18 cellular contexts compared by ENCODE assay signal in genomic region chr5:59655693-59656309, GRCh38.
DNase-seq lines count a peak whose midpoint lies in the region; ATAC-seq and TF ChIP-seq lines count a peak whose summit lies in the region.
"Had no signal": no experiment of that assay in that cellular context is flagged by ENCODE, and none has a peak within 500 bp of the region (broad histone marks: within the 10 kb centered on the region; RNA-seq: fewer than 3 reads in every experiment).

No MANE protein-coding gene starts in this region.

- H3K4me2 ChIP-seq in KMS-11, result peak overlapping the region; percentile 23; the same call in 1 of the 2 replicates
- H3K4me2 ChIP-seq: PC-9 had no signal

- no peaks in the 10 kb centered on the region for H3K4me1 ChIP-seq in ACC112 (ENCODE audit: control insufficient read depth, insufficient read depth, low read length, unreplicated experiment)
- H3K4me1 ChIP-seq in KMS-11 (ENCODE audit: low read depth, poor library complexity, severe bottlenecking), result peaks cover 49% of the 10 kb centered on the region
- peaks cover 41% of the 10 kb centered on the region in 2 donors for H3K4me1 ChIP-seq in gastrocnemius medialis
- no peaks in the 10 kb centered on the region for H3K4me1 ChIP-seq in gastroesophageal sphincter
- H3K4me1 ChIP-seq: SJCRH30 had no signal

- H3K4me3 ChIP-seq in ACC112 (ENCODE audit: low read depth, low read length) (no peak overlapping the region), KMS-11 (IDR thresholded peaks at IDR 0.05; ENCODE audit: insufficient read depth, low read depth, low read length) (no peak overlapping the region), gastrocnemius medialis (no peak overlapping the region), gastroesophageal sphincter (no peak overlapping the region)
- H3K4me3 ChIP-seq: GM23248, PC-9, SJCRH30 had no signal

- ATAC-seq in left colon (peak; percentile 38), gastrocnemius medialis (no peak), gastroesophageal sphincter (no peak)

- no peaks in the 10 kb centered on the region for H3K9me3 ChIP-seq in gastrocnemius medialis
- H3K9me3 ChIP-seq in gastroesophageal sphincter, result no peaks in the 10 kb centered on the region
- H3K9me3 ChIP-seq: SJCRH30 had no signal

- TF ChIP-seq POLR2A in gastrocnemius medialis (IDR thresholded peaks at IDR 0.05) (no peak), gastroesophageal sphincter (IDR thresholded peaks at IDR 0.05) (no peak)

- H3K9ac ChIP-seq in KMS-11, result no peak overlapping the region
- H3K9ac ChIP-seq: GM23248 had no signal

- H3K36me3 ChIP-seq in ACC112 (ENCODE audit: insufficient read depth, low read length) (no peaks in the 10 kb centered on the region), KMS-11 (ENCODE audit: insufficient read depth) (no peaks in the 10 kb centered on the region), gastrocnemius medialis (no peaks in the 10 kb centered on the region), gastroesophageal sphincter (no peaks in the 10 kb centered on the region)
- H3K36me3 ChIP-seq: SJCRH30 had no signal

- no peaks in the 10 kb centered on the region for H4K20me1 ChIP-seq in KMS-11 (ENCODE audit: insufficient read depth)

- TF ChIP-seq CTCF in KMS-11 (conservative IDR thresholded peaks at IDR 0.05; ENCODE audit: low read depth, low read length) (no peak), gastrocnemius medialis (IDR thresholded peaks at IDR 0.05 in 4 of 5, conservative IDR thresholded peaks at IDR 0.05 in 1 of 5) (no peak), gastroesophageal sphincter (IDR thresholded peaks at IDR 0.05) (no peak)

- H3K27ac ChIP-seq in ACC112 (ENCODE audit: low read depth, low read length) (no peak overlapping the region), KMS-11 (no peak overlapping the region), gastrocnemius medialis (peak overlapping the region; percentile 69 to 82 (median 80)), gastroesophageal sphincter (no peak overlapping the region)
- H3K27ac ChIP-seq: GM23248, PC-9, SJCRH30 had no signal

- H2AFZ ChIP-seq in ACC112 (ENCODE audit: low read length, unreplicated experiment), result peak overlapping the region; percentile 44
- H2AFZ ChIP-seq in KMS-11 (ENCODE audit: low read depth), result peak overlapping the region; percentile 19; the same call in 1 of the 2 replicates
- H2AFZ ChIP-seq: GM23248, PC-9 had no signal

- no peak for DNase-seq in left colon
- no peak for DNase-seq in gastrocnemius medialis
- DNase-seq in HPDE6-E6E7 (ENCODE audit: extremely low spot score), result no peak
- no peak for DNase-seq in NCI-H524 treated with DMSO at 0.1 percent for 48 hours (lab: John Stamatoyannopoulos, UW)
- DNase-seq: C1 segment of cervical spinal cord, DMS79 treated with DMSO at 0.1 percent for 48 hours, GM23248, HFFc6, NCI-H1436, NCI-H2029, NCI-H2171, NCI-H446, NCI-H774, PC-9, SJCRH30 had no signal

- H3K27me3 ChIP-seq in ACC112 (ENCODE audit: insufficient read depth, low read length), result no peaks in the 10 kb centered on the region
- no peaks in the 10 kb centered on the region for H3K27me3 ChIP-seq in KMS-11 (ENCODE audit: insufficient read depth, low read depth)
- H3K27me3 ChIP-seq in gastrocnemius medialis, result no peaks in the 10 kb centered on the region
- no peaks in the 10 kb centered on the region for H3K27me3 ChIP-seq in gastroesophageal sphincter
- H3K27me3 ChIP-seq: SJCRH30 had no signal

- 83 to 89% methylated on average over 2 to 3 of the region's 3 CpGs for WGBS in gastroesophageal sphincter (ENCODE audit: low coverage in 1 of 2), 2 donors

- in situ Hi-C loops in gastrocnemius medialis (cut with MboI; ENCODE audit: low sequenced_read_pairs in 4 of 4), result loop anchor here in 2 of 4 donors (25.0 kb wide), 1 partner anchor 468 kb away; no protein-coding TSS in a partner anchor

- TF ChIP-seq EP300 in gastroesophageal sphincter (IDR thresholded peaks at IDR 0.05), result no peak

- H3K79me2 ChIP-seq in ACC112 (ENCODE audit: control insufficient read depth, insufficient read depth, low read length, unreplicated experiment) (no peaks in the 10 kb centered on the region), KMS-11 (ENCODE audit: insufficient read depth, low read depth) (no peaks in the 10 kb centered on the region)

- intact Hi-C loops in left colon (cut with DNase I, micrococcal nuclease) (no loop called here), gastrocnemius medialis (cut with DNase I; ENCODE audit: low total_unique reads) (loop anchor here (2.0 kb wide), 1 partner anchor 35 kb away; no protein-coding TSS in a partner anchor)

Comparison
In these comparisons a context has a peak if more than half of its experiments do, and no peak if none do; other contexts are left out.
1. H3K27ac ChIP-seq: peak in gastrocnemius medialis (4 of 4); none in ACC112 (single experiment), KMS-11 (single experiment) and gastroesophageal sphincter (0 of 4).